ENCODE assay signal across 9 cellular contexts in genomic region chr14:68282479-68283377, GRCh38.
DNase-seq lines count a peak whose midpoint lies in the region; ATAC-seq, FAIRE-seq and TF ChIP-seq lines count a peak whose summit lies in the region.
"Had no signal": no experiment of that assay in that cellular context is flagged by ENCODE, and none has a peak within 500 bp of the region (broad histone marks: within the 10 kb centered on the region; RNA-seq: fewer than 3 reads in every experiment).

No MANE protein-coding gene starts in this region.

- ATAC-seq in A549 (no peak), GM19463 (IDR thresholded peaks at IDR 0.05; ENCODE audit: unreplicated experiment) (peak; percentile 30), IMR-90 (ENCODE audit: low read depth) (no peak), HG03039 (IDR thresholded peaks at IDR 0.05; ENCODE audit: unreplicated experiment) (no peak)
- peak; percentile 80 for ATAC-seq in activated naive CD8-positive, alpha-beta T cell treated with anti-CD3 and anti-CD28 coated beads, Interleukin-2, amount 50 U/mL, for 24 hours

- H3K27me3 Mint-ChIP-seq in activated naive CD8-positive, alpha-beta T cell treated with anti-CD3 and anti-CD28 coated beads, Interleukin-2, amount 50 U/mL, for 24 hours, result no peaks in the 10 kb centered on the region

- H2BK120ac ChIP-seq in IMR-90 (ENCODE audit: low read depth, low read length), result no peak overlapping the region

- H3K27ac ChIP-seq in A549 (peak overlapping the region; percentile 49 to 59; a peak in 4 of 6 replicates), IMR-90 (ENCODE audit: insufficient read depth, low read length) (no peak overlapping the region)

- POLR2A ChIA-PET in A549 (lab: Yijun Ruan, JAX), result no interaction called here
- POLR2A ChIA-PET in IMR-90 (lab: Charles Lee; ENCODE audit: unreplicated experiment), result no interaction called here

- H3K56ac ChIP-seq in IMR-90 (ENCODE audit: extremely low read depth, insufficient read depth, low read length), result no peak overlapping the region

- H4K91ac ChIP-seq in IMR-90 (ENCODE audit: insufficient read depth, low read depth, low read length), result no peak overlapping the region

- H2AK9ac ChIP-seq in IMR-90 (replicated peaks; ENCODE audit: low read depth, low read length, poor library complexity), result no peak overlapping the region

- H3K9ac ChIP-seq in IMR-90 (ENCODE audit: low read depth, low read length), result no peak overlapping the region

- no peaks in the 10 kb centered on the region for H3K9me3 Mint-ChIP-seq in activated naive CD8-positive, alpha-beta T cell treated with anti-CD3 and anti-CD28 coated beads, Interleukin-2, amount 50 U/mL, for 24 hours

- no peaks in the 10 kb centered on the region for H3K27me3 ChIP-seq in IMR-90 (ENCODE audit: control insufficient read depth, insufficient read depth, low read length)

- H3K27ac Mint-ChIP-seq in activated naive CD8-positive, alpha-beta T cell treated with anti-CD3 and anti-CD28 coated beads, Interleukin-2, amount 50 U/mL, for 24 hours, result peak overlapping the region; percentile 94

- no peak overlapping the region for H3K4me3 ChIP-seq in A549
- no peak overlapping the region for H3K4me3 ChIP-seq in IMR-90 (ENCODE audit: insufficient read depth, low read depth, low read length)

- no peak overlapping the region for H2AFZ ChIP-seq in IMR-90 (replicated peaks; ENCODE audit: low read length, poor library complexity)

- H4K20me1 ChIP-seq in IMR-90 (ENCODE audit: insufficient read depth, low read length), result no peaks in the 10 kb centered on the region

- H3K4me1 ChIP-seq in A549 (peaks cover 34% of the 10 kb centered on the region), IMR-90 (ENCODE audit: control insufficient read depth, insufficient read depth, low read length) (peaks cover 3% of the 10 kb centered on the region)

- H3K4me3 Mint-ChIP-seq in activated naive CD8-positive, alpha-beta T cell treated with anti-CD3 and anti-CD28 coated beads, Interleukin-2, amount 50 U/mL, for 24 hours, result peak overlapping the region; percentile 51

- no peak overlapping the region; the same call in 1 of the 2 replicates for H3K4ac ChIP-seq in IMR-90 (ENCODE audit: low read depth, low read length)

- no peak overlapping the region for H2BK5ac ChIP-seq in IMR-90 (ENCODE audit: low read depth, low read length, poor library complexity, severe bottlenecking)

- no peak overlapping the region for H4K8ac ChIP-seq in IMR-90 (ENCODE audit: low read depth in 2 of 2, low read length in 2 of 2)

- H3K14ac ChIP-seq in IMR-90 (replicated peaks; ENCODE audit: low read depth, low read length), result peak overlapping the region; percentile 35; the same call in 1 of the 2 replicates

- H3K9me1 ChIP-seq in IMR-90 (ENCODE audit: insufficient read depth, low read length), result peaks cover 5% of the 10 kb centered on the region; the same call in 1 of the 2 replicates

- peaks cover 3% of the 10 kb centered on the region for H3K36me3 Mint-ChIP-seq in activated naive CD8-positive, alpha-beta T cell treated with anti-CD3 and anti-CD28 coated beads, Interleukin-2, amount 50 U/mL, for 24 hours (ENCODE audit: low read depth)

- no peak for TF ChIP-seq POLR2A in A549 (IDR thresholded peaks at IDR 0.05; ENCODE audit: low read length)
- TF ChIP-seq POLR2A in IMR-90 (IDR thresholded peaks at IDR 0.05; ENCODE audit: low read depth, low read length), result no peak

- no peak overlapping the region for H2BK20ac ChIP-seq in IMR-90 (ENCODE audit: low read depth, low read length)

- peaks cover 93% of the 10 kb centered on the region for H3K4me1 Mint-ChIP-seq in activated naive CD8-positive, alpha-beta T cell treated with anti-CD3 and anti-CD28 coated beads, Interleukin-2, amount 50 U/mL, for 24 hours

- DNase-seq in A549 (ENCODE audit: low read depth in 1 of 2, low spot score in 1 of 2), result no peak
- no peak for DNase-seq in IMR-90
- DNase-seq in activated naive CD8-positive, alpha-beta T cell treated with anti-CD3 and anti-CD28 coated beads, Interleukin-2, amount 50 U/mL, for 24 hours, result peak; percentile 27
- DNase-seq in DMS 273 (lab: John Stamatoyannopoulos, UW; ENCODE audit: unreplicated experiment), result no peak
- DNase-seq in HCEC 1CT, result no peak
- no peak for DNase-seq in foreskin melanocyte
- DNase-seq: Calu3 had no signal

- H2BK15ac ChIP-seq in IMR-90 (ENCODE audit: low read depth, low read length), result no peak overlapping the region

- H2AK5ac ChIP-seq in IMR-90 (ENCODE audit: low read depth, low read length), result no peak overlapping the region; the same call in 1 of the 2 replicates

- TF ChIP-seq RAD21 in A549 (conservative IDR thresholded peaks at IDR 0.05 in 1 of 2, IDR thresholded peaks at IDR 0.05 in 1 of 2) (no peak), IMR-90 (IDR thresholded peaks at IDR 0.05; ENCODE audit: low read length) (no peak)

- no peaks in the 10 kb centered on the region for H3K36me3 ChIP-seq in IMR-90 (ENCODE audit: control insufficient read depth, insufficient read depth, low read length)

- 84% methylated on average over 6 of the region's 6 CpGs for WGBS in A549 (ENCODE audit: missing lambda C conversion rate)
- WGBS in IMR-90 (ENCODE audit: extremely low coverage in 2 of 2, insufficient read length in 1 of 2), 2 experiments, result no CpG with 5 or more reads among the region's 6 CpGs

- intact Hi-C loops in IMR-90 (cut with micrococcal nuclease), result no loop called here

- no peak overlapping the region for H3K18ac ChIP-seq in IMR-90 (ENCODE audit: low read depth, low read length)

- H3K9me3 ChIP-seq in A549, result no peaks in the 10 kb centered on the region
- no peaks in the 10 kb centered on the region for H3K9me3 ChIP-seq in IMR-90 (ENCODE audit: control insufficient read depth, insufficient read depth, low read length)

- no peak overlapping the region for H3K23ac ChIP-seq in IMR-90 (ENCODE audit: low read depth, low read length)

- H3K79me1 ChIP-seq in IMR-90 (ENCODE audit: low read depth in 1 of 2, low read length in 2 of 2), result no peaks in the 10 kb centered on the region; a peak in 1 of 4 replicates

- dilution Hi-C loops in IMR-90 (cut with HindIII; ENCODE audit: low sequenced_read_pairs, unreplicated experiment), result no loop called here

- no TSS peak for BruUV-seq in IMR-90 (replicated peaks; lab: Mats Ljungman, UMichigan)

- FAIRE-seq in A549 (lab: Jason Lieb, UNC), result no peak

- TF ChIP-seq CTCF in A549 (IDR thresholded peaks at IDR 0.05), result no peak
- no peak for TF ChIP-seq CTCF in IMR-90 (conservative IDR thresholded peaks at IDR 0.05; ENCODE audit: low read depth, low read length)

- H4K5ac ChIP-seq in IMR-90 (ENCODE audit: low read depth, low read length), result no peak overlapping the region

- no peak for TF ChIP-seq EP300 in A549 (IDR thresholded peaks at IDR 0.05)

- no peak overlapping the region for H3K4me2 ChIP-seq in A549
- H3K4me2 ChIP-seq in IMR-90 (ENCODE audit: low read depth, low read length), result no peak overlapping the region

- CTCF ChIA-PET in A549 (lab: Yijun Ruan, JAX) (no interaction called here), IMR-90 (lab: Yijun Ruan, JAX) (no interaction called here)

- in situ Hi-C loops in IMR-90 (cut with MboI; ENCODE audit: low sequenced_read_pairs), result no loop called here

TF ChIP-seq in A549, 52 proteins besides CTCF, POLR2A, EP300 and RAD21 (continues in another document):
- TF ChIP-seq POLR2AphosphoS2 (conservative IDR thresholded peaks at IDR 0.05; ENCODE audit: low read length), result no peak
- TF ChIP-seq BHLHE40 (IDR thresholded peaks at IDR 0.05; ENCODE audit: low read depth, low read length), result no peak
- no peak for TF ChIP-seq RNF2 (IDR thresholded peaks at IDR 0.05; ENCODE audit: borderline replicate concordance, low read depth)
- no peak for TF ChIP-seq HOXA7 (CRISPR knock-in tag; IDR thresholded peaks at IDR 0.05)
- TF ChIP-seq E2F6 (IDR thresholded peaks at IDR 0.05; ENCODE audit: borderline replicate concordance, low read depth), result no peak
- no peak for TF ChIP-seq GATA3 (IDR thresholded peaks at IDR 0.05; ENCODE audit: borderline replicate concordance)
- TF ChIP-seq FOSL2 (IDR thresholded peaks at IDR 0.05), result no peak
- TF ChIP-seq FOSL2 (CRISPR knock-in tag; IDR thresholded peaks at IDR 0.05), result no peak
- no peak for TF ChIP-seq FOXS1 (CRISPR knock-in tag; IDR thresholded peaks at IDR 0.05)

TF ChIP-seq in IMR-90, 13 proteins besides CTCF, POLR2A, EP300 and RAD21:
- no peak for TF ChIP-seq CEBPB (IDR thresholded peaks at IDR 0.05; ENCODE audit: low read depth, low read length)
- no peak for TF ChIP-seq CHD1 (IDR thresholded peaks at IDR 0.05; ENCODE audit: low read depth, low read length)
- no peak for TF ChIP-seq MAZ (IDR thresholded peaks at IDR 0.05; ENCODE audit: borderline replicate concordance, low read depth, low read length)
- TF ChIP-seq RFX5 (IDR thresholded peaks at IDR 0.05; ENCODE audit: low read depth, low read length), result no peak
- no peak for TF ChIP-seq BHLHE40 (IDR thresholded peaks at IDR 0.05; ENCODE audit: low read depth, low read length)
- TF ChIP-seq USF2 (IDR thresholded peaks at IDR 0.05; ENCODE audit: low read depth, low read length), result no peak
- no peak for TF ChIP-seq ELK1 (IDR thresholded peaks at IDR 0.05; ENCODE audit: borderline replicate concordance, low read depth, low read length)
- no peak for TF ChIP-seq RCOR1 (IDR thresholded peaks at IDR 0.05; ENCODE audit: insufficient replicate concordance, low read length)
- no peak for TF ChIP-seq SMC3 (IDR thresholded peaks at IDR 0.05; ENCODE audit: low read depth, low read length)
- no peak for TF ChIP-seq NFE2L2 (IDR thresholded peaks at IDR 0.05; ENCODE audit: low read depth, low read length)
- TF ChIP-seq FOS (IDR thresholded peaks at IDR 0.05; ENCODE audit: low read depth, low read length), result no peak
- TF ChIP-seq MXI1 (IDR thresholded peaks at IDR 0.05; ENCODE audit: borderline replicate concordance, low read depth, low read length), result no peak
- no peak for TF ChIP-seq MAFK (IDR thresholded peaks at IDR 0.05; ENCODE audit: low read depth, low read length)
TF ChIP-seq in IMR-90: peak in this region for 0.

Comparison
In these comparisons a context has a peak if more than half of its experiments do, and no peak if none do; other contexts are left out.
1. ATAC-seq: peak in GM19463 (single experiment) and activated naive CD8-positive, alpha-beta T cell treated with anti-CD3 and anti-CD28 coated beads, Interleukin-2, amount 50 U/mL, for 24 hours (single experiment); none in A549 (0 of 2), IMR-90 (single experiment) and HG03039 (single experiment).